29 cellular contexts compared by ENCODE assay signal in the genomic region with DNA sequence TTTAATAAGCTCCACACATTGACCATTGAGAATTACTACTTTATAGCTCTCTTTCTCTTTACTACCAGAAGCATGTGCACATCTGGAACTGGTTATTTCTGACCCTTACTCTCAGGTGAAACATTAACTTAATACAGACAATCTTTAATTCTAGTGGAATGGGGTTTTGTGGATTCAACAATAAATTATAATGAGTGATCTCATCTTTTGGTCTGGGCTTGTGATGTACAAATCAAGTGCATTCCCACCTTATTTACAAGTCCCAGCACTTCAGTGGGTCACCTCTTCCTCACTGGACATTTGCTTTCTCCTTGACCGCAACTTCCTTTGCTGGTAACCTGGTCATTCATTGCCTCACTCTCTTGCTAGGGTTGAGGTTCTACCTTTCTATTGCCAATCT. TPM values are rescaled to one million over a fixed set of nuclear protein-coding genes. Genes with fewer than 3 reads are reported as not detected.
DNase-seq lines count a peak whose midpoint lies in the region; ATAC-seq and TF ChIP-seq lines count a peak whose summit lies in the region.
"Had no signal": no experiment of that assay in that cellular context is flagged by ENCODE, and none has a peak within 500 bp of the region (broad histone marks: within the 10 kb centered on the region; RNA-seq: fewer than 3 reads in every experiment).

No MANE protein-coding gene starts in this region.

- TF ChIP-seq CTCF in CD14-positive monocyte (IDR thresholded peaks at IDR 0.05) = no peak
- TF ChIP-seq CTCF in CD4-positive, alpha-beta T cell (IDR thresholded peaks at IDR 0.05) = no peak

- H3K4me2 ChIP-seq in mesenchymal stem cell (ENCODE audit: low read length, poor library complexity, severe bottlenecking) = peak overlapping the region; percentile 33
- H3K4me2 ChIP-seq: hepatocyte, neural progenitor cell had no signal

- H2BK5ac ChIP-seq in mesenchymal stem cell (ENCODE audit: low read depth, low read length, poor library complexity, severe bottlenecking) = no peak overlapping the region

- H2BK12ac ChIP-seq in mesenchymal stem cell (ENCODE audit: low read length in 2 of 2) = no peak overlapping the region

- H3K9me3 ChIP-seq in CD4-positive, alpha-beta T cell (ENCODE audit: control insufficient read depth, low read length) = no peaks in the 10 kb centered on the region
- H3K9me3 ChIP-seq in T-helper 17 cell (ENCODE audit: control insufficient read depth, low read length, poor library complexity, severe bottlenecking) (no peaks in the 10 kb centered on the region), mesenchymal stem cell (ENCODE audit: control insufficient read depth, low read length) (no peaks in the 10 kb centered on the region)
- H3K9me3 ChIP-seq: breast epithelium, MG63, upper lobe of right lung had no signal

- H2BK15ac ChIP-seq in mesenchymal stem cell (ENCODE audit: low read depth, poor library complexity, severe bottlenecking) = no peak overlapping the region

- H3K18ac ChIP-seq in mesenchymal stem cell (ENCODE audit: low read depth in 1 of 2, low read length in 2 of 2) = no peak overlapping the region

- H3K4me1 Mint-ChIP-seq in CD14-positive monocyte (peaks cover 79% of the 10 kb centered on the region), T-helper 17 cell (peaks cover 67% of the 10 kb centered on the region)
- peaks cover 89% of the 10 kb centered on the region for H3K4me1 Mint-ChIP-seq in CD4-positive, alpha-beta T cell (ENCODE audit: low read depth)
- peaks cover 75% of the 10 kb centered on the region for H3K4me1 Mint-ChIP-seq in T-helper 2 cell treated with Interferon-gamma antibody and Interleukin-4, amounts not matched to agents 5 μg/mL and 100 μg/mL, for 36 hours (ENCODE audit: low read depth)
- H3K4me1 Mint-ChIP-seq: neural progenitor cell had no signal

- H3K14ac ChIP-seq in mesenchymal stem cell (ENCODE audit: low read length in 2 of 2) = no peak overlapping the region

- H3K27me3 Mint-ChIP-seq in CD14-positive monocyte (ENCODE audit: low read depth in 3 of 3) (no peaks in the 10 kb centered on the region), T-helper 17 cell (no peaks in the 10 kb centered on the region)
- H3K27me3 Mint-ChIP-seq in CD4-positive, alpha-beta T cell = no peaks in the 10 kb centered on the region
- H3K27me3 Mint-ChIP-seq in T-helper 2 cell treated with Interferon-gamma antibody and Interleukin-4, amounts not matched to agents 5 μg/mL and 100 μg/mL, for 36 hours (ENCODE audit: low read depth) = no peaks in the 10 kb centered on the region
- H3K27me3 Mint-ChIP-seq: effector memory CD8-positive, alpha-beta T cell had no signal

- H4K91ac ChIP-seq in mesenchymal stem cell (ENCODE audit: low read length) = no peak overlapping the region

- no peak overlapping the region for H2AFZ ChIP-seq in mesenchymal stem cell (ENCODE audit: low read depth, low read length)
- H2AFZ ChIP-seq: GM23248, hepatocyte, neural progenitor cell had no signal

- no peak overlapping the region for H3K4me3 Mint-ChIP-seq in CD14-positive monocyte
- peak overlapping the region; percentile 57 for H3K4me3 Mint-ChIP-seq in CD4-positive, alpha-beta T cell
- H3K4me3 Mint-ChIP-seq in T-helper 17 cell = peak overlapping the region; percentile 72
- no peak overlapping the region for H3K4me3 Mint-ChIP-seq in T-helper 2 cell treated with Interferon-gamma antibody and Interleukin-4, amounts not matched to agents 5 μg/mL and 100 μg/mL, for 36 hours
- H3K4me3 Mint-ChIP-seq: HFFc6, immature natural killer cell, neural progenitor cell had no signal

- no peak for ATAC-seq in CD4-positive, alpha-beta T cell (ENCODE audit: poor library complexity)
- ATAC-seq in T-helper 17 cell = no peak
- ATAC-seq: effector memory CD8-positive, alpha-beta T cell; esophagus mucosa; foreskin keratinocyte; Right ventricle myocardium inferior; upper lobe of right lung had no signal

- 100% methylated on average over 1 of the region's 1 CpG for WGBS in mesenchymal stem cell

- POLR2A ChIA-PET in CD4-positive, alpha-beta T cell (lab: Charles Lee) = interaction anchor here (10.5 kb wide), 1 partner anchor 15 kb away, joined by 99 read pairs; a partner anchor contains a TSS

- H3K9me3 Mint-ChIP-seq in CD14-positive monocyte = no peaks in the 10 kb centered on the region
- H3K9me3 Mint-ChIP-seq in CD4-positive, alpha-beta T cell = no peaks in the 10 kb centered on the region
- H3K9me3 Mint-ChIP-seq in T-helper 2 cell treated with Interferon-gamma antibody and Interleukin-4, amounts not matched to agents 5 μg/mL and 100 μg/mL, for 36 hours = no peaks in the 10 kb centered on the region
- H3K9me3 Mint-ChIP-seq: effector memory CD8-positive, alpha-beta T cell; HFFc6; immature natural killer cell; neural progenitor cell had no signal

- H3K27ac ChIP-seq in CD4-positive, alpha-beta T cell (ENCODE audit: low read depth, low read length) = no peak overlapping the region
- peak overlapping the region; percentile 61 for H3K27ac ChIP-seq in mesenchymal stem cell (ENCODE audit: low read length, poor library complexity, severe bottlenecking)
- H3K27ac ChIP-seq: breast epithelium, foreskin keratinocyte, GM23248, hepatocyte, neural progenitor cell, upper lobe of right lung had no signal

- H3K9ac ChIP-seq in mesenchymal stem cell (ENCODE audit: low read length) = no peak overlapping the region
- H3K9ac ChIP-seq: GM23248, neural progenitor cell had no signal

- intact Hi-C loops in CD14-positive monocyte (cut with micrococcal nuclease) = no loop called here
- intact Hi-C loops in CD4-positive, alpha-beta T cell (cut with DNase I, micrococcal nuclease) = no loop called here

- H3K27me3 ChIP-seq in CD4-positive, alpha-beta T cell (ENCODE audit: control insufficient read depth, insufficient read depth, low read length) = no peaks in the 10 kb centered on the region
- no peaks in the 10 kb centered on the region for H3K27me3 ChIP-seq in mesenchymal stem cell (ENCODE audit: control insufficient read depth in 1 of 2, insufficient read depth in 1 of 2, low read length in 2 of 2)
- H3K27me3 ChIP-seq: breast epithelium, hepatocyte, MG63, neural progenitor cell, upper lobe of right lung had no signal

- peaks cover 5 to 7% of the 10 kb centered on the region in 2 donors for H3K36me3 Mint-ChIP-seq in CD14-positive monocyte
- H3K36me3 Mint-ChIP-seq in CD4-positive, alpha-beta T cell (ENCODE audit: low read depth) = peaks cover 47% of the 10 kb centered on the region
- H3K36me3 Mint-ChIP-seq in T-helper 17 cell (ENCODE audit: low read depth) = peaks cover 9% of the 10 kb centered on the region
- H3K36me3 Mint-ChIP-seq in T-helper 2 cell treated with Interferon-gamma antibody and Interleukin-4, amounts not matched to agents 5 μg/mL and 100 μg/mL, for 36 hours (ENCODE audit: low read depth) = peaks cover 47% of the 10 kb centered on the region
- H3K36me3 Mint-ChIP-seq: neural progenitor cell had no signal

- H3K23ac ChIP-seq in mesenchymal stem cell (ENCODE audit: low read length in 2 of 2) = no peak overlapping the region

- H3K4me3 ChIP-seq in mesenchymal stem cell (ENCODE audit: insufficient read depth in 1 of 2, low read depth in 1 of 2, low read length in 2 of 2) = no peak overlapping the region
- H3K4me3 ChIP-seq: breast epithelium, GM23248, hepatocyte, MG63, neural progenitor cell, upper lobe of right lung had no signal

- CTCF ChIA-PET in CD4-positive, alpha-beta T cell (lab: Charles Lee) = interaction anchor here (0.8 to 1.7 kb wide), 3 partner anchors 11 to 17 kb away, joined by 3 to 5 read pairs (median 4); no protein-coding TSS in a partner anchor

- H2AK5ac ChIP-seq in mesenchymal stem cell (ENCODE audit: low read length, severe bottlenecking) = no peak overlapping the region

- H3K4me1 ChIP-seq in mesenchymal stem cell (ENCODE audit: control insufficient read depth, insufficient read depth, low read depth, low read length) = peaks cover 4% of the 10 kb centered on the region
- H3K4me1 ChIP-seq: breast epithelium, foreskin keratinocyte, neural progenitor cell had no signal

- H3K27ac Mint-ChIP-seq in CD14-positive monocyte (peak overlapping the region; percentile 32 to 80 (median 71)), T-helper 17 cell (peak overlapping the region; percentile 91)
- peak overlapping the region; percentile 83 for H3K27ac Mint-ChIP-seq in CD4-positive, alpha-beta T cell
- no peak overlapping the region for H3K27ac Mint-ChIP-seq in T-helper 2 cell treated with Interferon-gamma antibody and Interleukin-4, amounts not matched to agents 5 μg/mL and 100 μg/mL, for 36 hours
- H3K27ac Mint-ChIP-seq: HFFc6, neural progenitor cell, progenitor cell of endocrine pancreas had no signal

- no peak overlapping the region for H2BK120ac ChIP-seq in mesenchymal stem cell (ENCODE audit: low read depth, low read length)

- no peak overlapping the region for H3K4ac ChIP-seq in mesenchymal stem cell (ENCODE audit: low read depth in 1 of 2, low read length in 2 of 2)

- DNase-seq in CD14-positive monocyte (ENCODE audit: low spot score) = no peak
- DNase-seq in CD4-positive, alpha-beta T cell = no peak
- DNase-seq in T-helper 17 cell = no peak
- no peak for DNase-seq in mesenchymal stem cell
- no peak for DNase-seq in stimulated activated CD4-positive, alpha-beta T cell treated with anti-CD3 and anti-CD28 coated beads, Interleukin-2, amount 100 ng/mL, for 48 hours
- DNase-seq in T-helper 2 cell treated with Interferon-gamma antibody and Interleukin-4, amounts not matched to agents 5 μg/mL and 100 μg/mL, for 36 hours (ENCODE audit: low spot score) = no peak
- no peak for DNase-seq in globus pallidus (ENCODE audit: low spot score)
- DNase-seq in anterior cingulate cortex (lab: John Stamatoyannopoulos, UW) = no peak
- DNase-seq: activated CD4-positive, CD25-positive, alpha-beta regulatory T cell; DMS153; effector memory CD8-positive, alpha-beta T cell; foreskin keratinocyte; GDM1; GM23248; HFFc6; immature natural killer cell; MG63; NCI-H2081; NCI-H446 treated with DMSO at 0.1 percent for 48 hours; stimulated activated CD4-positive, alpha-beta T cell treated with anti-CD3 and anti-CD28 coated beads, Interleukin-15, amount 100 ng/mL, for 24 hours; stimulated activated CD8-positive, alpha-beta memory T cell treated with anti-CD3 and anti-CD28 coated beads, Interleukin-4, amount 100 ng/mL, for 48 hours; substantia nigra; upper lobe of right lung had no signal

- H4K8ac ChIP-seq in mesenchymal stem cell (ENCODE audit: low read length) = no peak overlapping the region

- H3K36me3 ChIP-seq in mesenchymal stem cell (ENCODE audit: control insufficient read depth in 1 of 2, insufficient read depth in 2 of 2, low read depth in 1 of 2, low read length in 2 of 2) = no peaks in the 10 kb centered on the region
- H3K36me3 ChIP-seq: breast epithelium, MG63, neural progenitor cell, upper lobe of right lung had no signal

- H3K79me1 ChIP-seq in mesenchymal stem cell (replicated peaks; ENCODE audit: low read length, poor library complexity, severe bottlenecking) = no peaks in the 10 kb centered on the region

RNA-seq across cellular contexts. Expression of a gene that starts 15.8 kb away (rescaled TPM):
- polyA plus RNA-seq in CD14-positive monocyte = 10 to 100 TPM; 50.7 to 50.9 TPM
- 100 to 1,000 TPM; 158 to 165 TPM for total RNA-seq in CD4-positive, alpha-beta T cell
- 100 to 1,000 TPM; 277 to 309 TPM for total RNA-seq in T-helper 17 cell
- 0.14 TPM for polyA plus RNA-seq in mesenchymal stem cell (2013, experiment 1 of 2)
- 0.18 TPM for polyA plus RNA-seq in mesenchymal stem cell (2013, experiment 2 of 2)
- total RNA-seq: foreskin keratinocyte, GM23248, HFFc6, progenitor cell of endocrine pancreas had no signal
- polyA plus RNA-seq: foreskin keratinocyte, GM23248, hepatocyte had no signal

Comparison
In these comparisons a context has a peak if more than half of its experiments do, and no peak if none do; other contexts are left out.
1. H3K4me3 Mint-ChIP-seq: peak in CD4-positive, alpha-beta T cell (single experiment) and T-helper 17 cell (single experiment); none in CD14-positive monocyte (0 of 2) and T-helper 2 cell treated with Interferon-gamma antibody and Interleukin-4, amounts not matched to agents 5 μg/mL and 100 μg/mL, for 36 hours (single experiment).